Comparison of ENCODE assay signal across 8 cellular contexts in the genomic region with DNA sequence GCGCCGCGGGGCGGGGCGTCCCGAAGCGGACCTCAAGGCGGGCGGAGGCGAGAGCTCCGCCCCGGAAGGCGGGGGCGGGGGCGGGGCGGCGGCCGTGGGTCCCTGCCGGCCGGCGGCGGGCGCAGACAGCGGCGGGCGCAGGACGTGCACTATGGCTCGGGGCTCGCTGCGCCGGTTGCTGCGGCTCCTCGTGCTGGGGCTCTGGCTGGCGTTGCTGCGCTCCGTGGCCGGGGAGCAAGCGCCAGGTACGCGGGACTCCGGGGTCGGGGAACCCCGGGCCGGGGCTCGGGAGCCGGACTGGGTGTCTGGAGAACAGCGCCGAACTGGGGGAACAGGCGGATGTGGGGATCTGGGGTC. TPM values are rescaled to one million over a fixed set of nuclear protein-coding genes. Genes with fewer than 3 reads are reported as not detected.
DNase-seq lines count a peak whose midpoint lies in the region; ATAC-seq, FAIRE-seq and TF ChIP-seq lines count a peak whose summit lies in the region.

A gene with protein sequence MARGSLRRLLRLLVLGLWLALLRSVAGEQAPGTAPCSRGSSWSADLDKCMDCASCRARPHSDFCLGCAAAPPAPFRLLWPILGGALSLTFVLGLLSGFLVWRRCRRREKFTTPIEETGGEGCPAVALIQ (plus strand): TSS at position 122 of the 357 bp plus-strand sequence. CDS start 30 bp downstream, at position 152.

- no peak within 1 kb of the TSS for H2BK120ac ChIP-seq in H1 (replicated peaks; ENCODE audit: low read depth, low read length)

- H3K14ac ChIP-seq in H1 (ENCODE audit: insufficient read length), result peak within 1 kb of the TSS; percentile 37

- H3K4me3 ChIP-seq in AG10803 (ENCODE audit: low read length), result peak within 1 kb of the TSS; percentile 96
- H3K4me3 ChIP-seq in H1 (ENCODE audit: extremely low read depth in 1 of 4, insufficient read depth in 2 of 4, low read depth in 3 of 4, low read length in 4 of 4), result peak within 1 kb of the TSS; percentile 74 to 97 (median 94)

- H3K27me3 ChIP-seq in H1 (replicated peaks in 1 of 4; ENCODE audit: control insufficient read depth in 3 of 4, extremely low read depth in 1 of 4, insufficient read depth in 3 of 4, low read length in 3 of 4), result no peaks in the 10 kb centered on the region

- peaks cover 11 to 27% of the 10 kb centered on the region in 2 experiments for H3K79me2 ChIP-seq in H1 (ENCODE audit: control insufficient read depth in 1 of 2, insufficient read depth in 2 of 2, low read length in 2 of 2)

- H2BK15ac ChIP-seq in H1 (ENCODE audit: low read length), result no peak within 1 kb of the TSS

- peaks cover 5 to 29% (median 24%) of the 10 kb centered on the region in 4 experiments for H3K4me1 ChIP-seq in H1 (replicated peaks in 1 of 4; ENCODE audit: control insufficient read depth in 3 of 4, insufficient read depth in 4 of 4, low read length in 3 of 4)

- H3K4ac ChIP-seq in H1 (replicated peaks; ENCODE audit: insufficient read length, low read depth, low read length), result peak within 1 kb of the TSS; percentile 99

- H3K79me1 ChIP-seq in H1 (ENCODE audit: low read depth, low read length), result peaks cover 6% of the 10 kb centered on the region; the same call in 1 of the 2 replicates

- no peak within 1 kb of the TSS for H2AFZ ChIP-seq in H1 (ENCODE audit: low read length)

- H3K27ac Mint-ChIP-seq in memory B cell, result no peak within 1 kb of the TSS

- H2BK20ac ChIP-seq in H1 (ENCODE audit: low read length), result no peak within 1 kb of the TSS

- TF ChIP-seq CTCF in AG10803 (conservative IDR thresholded peaks at IDR 0.05; ENCODE audit: low read length) (no peak; the same call in 1 of the 2 replicates), H1 (IDR thresholded peaks at IDR 0.05; ENCODE audit: control extremely low read depth in 1 of 3, insufficient read depth in 1 of 3, low read depth in 1 of 3, low read length in 3 of 3) (peak in 1 of 3 experiments; percentile 3; a peak in 1 of 4 replicates)

- no peak for FAIRE-seq in H1 (lab: Jason Lieb, UNC)

- H3K23ac ChIP-seq in H1 (ENCODE audit: insufficient read length), result no peak within 1 kb of the TSS

- peak within 1 kb of the TSS; percentile 98 for H3K18ac ChIP-seq in H1 (ENCODE audit: extremely low read depth, low read length)

- WGBS in H1 (ENCODE audit: extremely low coverage in 1 of 2, insufficient coverage in 1 of 2, insufficient read length in 1 of 2, insufficient replicate concordance in 2 of 2, low coverage in 1 of 2, low lambda C conversion rate in 2 of 2, missing lambda C conversion rate in 1 of 2), 2 experiments, result 0% methylated on average over 8 of the region's 49 CpGs; no CpG with 5 or more reads in 1 of the 2 experiments

- H3K27ac ChIP-seq in H1 (ENCODE audit: low read depth, low read length), result peak within 1 kb of the TSS; percentile 83

- ATAC-seq in memory B cell (ENCODE audit: low read depth), result peak; percentile 23
- ATAC-seq in HG02884 (IDR thresholded peaks at IDR 0.05; ENCODE audit: unreplicated experiment), result no peak

- H2BK12ac ChIP-seq in H1 (ENCODE audit: low read depth, low read length), result peak within 1 kb of the TSS; percentile 50

- H4K8ac ChIP-seq in H1 (ENCODE audit: extremely low read depth, insufficient read depth, low read length), result peak within 1 kb of the TSS; percentile 80

- POLR2A ChIA-PET in H1 (lab: Charles Lee; ENCODE audit: partially characterized antibody), result interaction anchor here (1.0 to 35.7 kb wide), 15 partner anchors 3 to 263 kb away, joined by 3 to 1808 read pairs (median 12); partner anchors contain the start of genes BICDL2, CLDN6, CLDN9 and HCFC1R1

- H3K4me2 ChIP-seq in H1 (ENCODE audit: insufficient read depth in 1 of 2, low read depth in 2 of 2, low read length in 2 of 2), result peak within 1 kb of the TSS; percentile 83 to 88

- H3K9ac ChIP-seq in H1 (replicated peaks in 1 of 4; ENCODE audit: extremely low read depth in 1 of 4, low read depth in 3 of 4, low read length in 3 of 4), result peak within 1 kb of the TSS; percentile 60 to 92 (median 89)

- peaks cover 13 to 20% of the 10 kb centered on the region in 2 experiments for H4K20me1 ChIP-seq in H1 (replicated peaks in 1 of 2; ENCODE audit: control insufficient read depth in 1 of 2, insufficient read depth in 2 of 2, low read length in 2 of 2)

- H3K4me1 Mint-ChIP-seq in memory B cell, result peaks cover 28% of the 10 kb centered on the region

- no peaks in the 10 kb centered on the region for H3K36me3 Mint-ChIP-seq in memory B cell

- H3K23me2 ChIP-seq in H1 (ENCODE audit: low read depth, low read length), result peaks cover 28% of the 10 kb centered on the region

- peak within 1 kb of the TSS; percentile 83 for H3K4me3 Mint-ChIP-seq in memory B cell

- H3K9me3 ChIP-seq in H1 (ENCODE audit: insufficient read depth in 2 of 2, low read depth in 1 of 2, low read length in 1 of 2), result no peaks in the 10 kb centered on the region

- CTCF ChIA-PET in H1 (lab: Charles Lee; ENCODE audit: partially characterized antibody), result interaction anchor here (0.8 to 23.8 kb wide), 7 partner anchors 11 to 94 kb away, joined by 3 to 639 read pairs (median 8); partner anchors contain the start of genes CLDN9 and PAQR4

- H3K27me3 Mint-ChIP-seq in memory B cell, result peaks cover 4% of the 10 kb centered on the region

- H2AK5ac ChIP-seq in H1 (ENCODE audit: low read depth, low read length), result peak within 1 kb of the TSS; percentile 88; the same call in 1 of the 2 replicates

- peak within 1 kb of the TSS; percentile 88 for H4K5ac ChIP-seq in H1 (ENCODE audit: insufficient read length, low read depth, low read length)

- H2BK5ac ChIP-seq in H1 (ENCODE audit: low read depth, low read length), result peak within 1 kb of the TSS; percentile 94

- H3K56ac ChIP-seq in H1 (replicated peaks; ENCODE audit: insufficient read length, low read depth, low read length), result peak within 1 kb of the TSS; percentile 43

- DNase-seq in AG10803 (ENCODE audit: low read depth), result peak; percentile 73
- peak; percentile 47 for DNase-seq in NCI-H345 treated with DMSO at 0.1 percent for 48 hours (lab: John Stamatoyannopoulos, UW; ENCODE audit: unreplicated experiment)
- peak; percentile 86 for DNase-seq in activated CD8-positive, alpha-beta memory T cell treated with anti-CD3 and anti-CD28 coated beads for 24 hours
- peak in 1 of 2 experiments; percentile 85 for DNase-seq in H1 (ENCODE audit: low read depth in 1 of 2, low spot score in 2 of 2)
- peak; percentile 55 to 65 for DNase-seq in memory B cell (ENCODE audit: low spot score in 2 of 2)
- DNase-seq in stimulated activated CD8-positive, alpha-beta memory T cell treated with anti-CD3 and anti-CD28 coated beads, Interleukin-2, amount 100 ng/mL, for 1 hour (ENCODE audit: low read depth in 2 of 2), result peak; percentile 49 to 52

- TF ChIP-seq EP300 in H1 (IDR thresholded peaks at IDR 0.05; ENCODE audit: borderline replicate concordance in 1 of 2, low read depth in 2 of 2, low read length in 2 of 2), result no peak

- no peak for TF ChIP-seq RAD21 in H1 (IDR thresholded peaks at IDR 0.05 in 1 of 2, conservative IDR thresholded peaks at IDR 0.05 in 1 of 2; ENCODE audit: low read depth in 2 of 2, low read length in 2 of 2)

- H3K36me3 ChIP-seq in H1 (ENCODE audit: control insufficient read depth in 2 of 4, insufficient read depth in 4 of 4, low read length in 3 of 4), result peaks cover 6 to 14% (median 9%) of the 10 kb centered on the region in 4 experiments; a peak in 6 of 8 replicates

- no peaks in the 10 kb centered on the region for H3K9me3 Mint-ChIP-seq in memory B cell

- TF ChIP-seq POLR2A in GM19099 (IDR thresholded peaks at IDR 0.05; ENCODE audit: extremely low read depth, insufficient read length, low read depth) (peak; percentile 81), H1 (IDR thresholded peaks at IDR 0.05; ENCODE audit: control extremely low read depth in 1 of 2, low read depth in 2 of 2, low read length in 2 of 2) (peak; percentile 19 to 68; a peak in 2 of 3 replicates)

- peak within 1 kb of the TSS; percentile 96 for H4K91ac ChIP-seq in H1 (replicated peaks; ENCODE audit: insufficient read length, low read length)

TF ChIP-seq in H1, 55 proteins besides CTCF, POLR2A, EP300 and RAD21:
- 0 out of 2 replicates have a peak, but pooled peaks have one; percentile 26 for TF ChIP-seq FOSL1 (IDR thresholded peaks at IDR 0.05; ENCODE audit: insufficient read depth, low read depth, low read length)
- TF ChIP-seq SIN3A (conservative IDR thresholded peaks at IDR 0.05 in 1 of 2, IDR thresholded peaks at IDR 0.05 in 1 of 2; ENCODE audit: low read depth in 1 of 2, low read length in 2 of 2), result peak in 1 of 2 experiments; percentile 72; a peak in 1 of 4 replicates
- TF ChIP-seq TAF7 (optimal IDR thresholded peaks at IDR 0.05; ENCODE audit: borderline replicate concordance, low read depth, low read length), result peak; percentile 79
- TF ChIP-seq TBP (IDR thresholded peaks at IDR 0.05; ENCODE audit: low read depth, low read length), result peak; percentile 60; the same call in 1 of the 2 replicates
- TF ChIP-seq PHF8 (conservative IDR thresholded peaks at IDR 0.05; ENCODE audit: low read depth, low read length), result peak; percentile 81
- peak; percentile 96 for TF ChIP-seq EGR1 (IDR thresholded peaks at IDR 0.05; ENCODE audit: borderline replicate concordance, low read depth, low read length)
- peak; percentile 88 for TF ChIP-seq TAF1 (IDR thresholded peaks at IDR 0.05; ENCODE audit: low read depth, low read length)
- TF ChIP-seq NANOG (IDR thresholded peaks at IDR 0.05; ENCODE audit: insufficient read depth, low read depth, low read length, poor library complexity, severe bottlenecking), result peak; percentile 21
- 0 out of 2 replicates have a peak, but pooled peaks have one; percentile 13 for TF ChIP-seq CHD2 (IDR thresholded peaks at IDR 0.05; ENCODE audit: low read length)
- TF ChIP-seq E2F6 (IDR thresholded peaks at IDR 0.05), result no peak
- no peak for TF ChIP-seq TCF12 (IDR thresholded peaks at IDR 0.05; ENCODE audit: low read depth, low read length)
- TF ChIP-seq KDM1A (IDR thresholded peaks at IDR 0.05; ENCODE audit: borderline replicate concordance, low read length), result no peak

RNA-seq across cellular contexts. Expression of the gene that starts here (rescaled TPM):
- 77.0 and 81.0 TPM in 2 replicates for total RNA-seq in H1 (2021; fragmentation: NEBNext Ultra II Directional; extraction: Animal tissue kit (Norgen Biotek cat#: 25700))
- 82.5 and 121 TPM in 2 replicates for polyA plus RNA-seq in H1 (2011; rRNA removed)
- 88.3 TPM for polyA plus RNA-seq in H1 (2011; cell fraction: cytosol; rRNA removed)
- 120 TPM for polyA plus RNA-seq in H1 (2011; cell fraction: nucleus; rRNA removed)
- 45.8 to 72.6 TPM (median 63.2 TPM) in 4 replicates for polyA plus RNA-seq in H1 (2012, experiment 1 of 2)
- polyA plus RNA-seq in H1 (2012, experiment 2 of 2), result 45.0 TPM
- 89.9 TPM for polyA plus RNA-seq in H1 (2013, experiment 1 of 2)
- polyA plus RNA-seq in H1 (2013, experiment 2 of 2), result 111 TPM
- polyA minus RNA-seq in H1 (2011; rRNA and poly(A)+ RNA removed), result 16.6 and 17.1 TPM in 2 replicates
- polyA minus RNA-seq in H1 (2011; cell fraction: cytosol; rRNA and poly(A)+ RNA removed), result 52.9 TPM
- polyA minus RNA-seq in H1 (2011; cell fraction: nucleus; rRNA and poly(A)+ RNA removed), result 42.5 TPM
